ENCODE assay signal across 10 cellular contexts in genomic region chr17:42113293-42114069, GRCh38. TPM values are rescaled to one million over a fixed set of nuclear protein-coding genes. Genes with fewer than 3 reads are reported as not detected.
A peak's percentile ranks its signal among the peaks of the same experiment; 100 is the strongest.
DNase-seq lines count a peak whose midpoint lies in the region; TF ChIP-seq lines count a peak whose summit lies in the region.
"Had no signal": no experiment of that assay in that cellular context is flagged by ENCODE, and none has a peak within 500 bp of the region (broad histone marks: within the 10 kb centered on the region; RNA-seq: fewer than 3 reads in every experiment).

No MANE protein-coding gene starts in this region.

- H3K27me3 ChIP-seq in ascending aorta, result no peaks in the 10 kb centered on the region
- H3K27me3 ChIP-seq in mucosa of rectum (ENCODE audit: control insufficient read depth in 2 of 2, insufficient read depth in 2 of 2, low read length in 2 of 2), result no peaks in the 10 kb centered on the region
- H3K27me3 ChIP-seq in transverse colon, result no peaks in the 10 kb centered on the region

- H3K9me3 ChIP-seq in ascending aorta, result no peaks in the 10 kb centered on the region
- no peaks in the 10 kb centered on the region for H3K9me3 ChIP-seq in mucosa of rectum (ENCODE audit: control insufficient read depth in 2 of 2, low read length in 2 of 2)
- no peaks in the 10 kb centered on the region for H3K9me3 ChIP-seq in transverse colon
- H3K9me3 ChIP-seq: mucosa of descending colon had no signal

- peaks cover 54% of the 10 kb centered on the region for H3K4me1 Mint-ChIP-seq in activated naive CD4-positive, alpha-beta T cell treated with anti-CD3 and anti-CD28 coated beads, Interleukin-2, amount 50 U/mL, for 24 hours
- no peaks in the 10 kb centered on the region for H3K4me1 Mint-ChIP-seq in glutamatergic neuron (ENCODE audit: low read depth, unreplicated experiment)

- H3K9ac ChIP-seq in mucosa of rectum (ENCODE audit: low read depth in 1 of 2, low read length in 2 of 2), result peak overlapping the region; percentile 81 to 82

- H3K36me3 Mint-ChIP-seq in activated naive CD4-positive, alpha-beta T cell treated with anti-CD3 and anti-CD28 coated beads, Interleukin-2, amount 50 U/mL, for 24 hours, result peaks cover 11% of the 10 kb centered on the region
- no peaks in the 10 kb centered on the region for H3K36me3 Mint-ChIP-seq in glutamatergic neuron (ENCODE audit: unreplicated experiment)

- intact Hi-C loops in ascending aorta (cut with DNase I) (no loop called here), transverse colon (cut with DNase I; ENCODE audit: low total_unique reads) (loop anchor here (5.0 kb wide), 1 partner anchor 86 kb away; no protein-coding TSS in a partner anchor)

- WGBS in transverse colon (ENCODE audit: low coverage in 1 of 2), 2 donors, result 89 to 93% methylated on average over 12 to 28 of the region's 28 CpGs

- peaks cover 4 to 11% of the 10 kb centered on the region in 2 donors for H3K4me1 ChIP-seq in ascending aorta
- H3K4me1 ChIP-seq in mucosa of rectum (ENCODE audit: control insufficient read depth in 2 of 2, insufficient read depth in 2 of 2, low read length in 2 of 2), result peaks cover 21% of the 10 kb centered on the region in 2 donors
- H3K4me1 ChIP-seq in transverse colon, result peaks cover 17 to 24% (median 18%) of the 10 kb centered on the region in 4 donors

- TF ChIP-seq EP300 in transverse colon (IDR thresholded peaks at IDR 0.05; ENCODE audit: low read depth), result no peak

- no peak for TF ChIP-seq POLR2A in transverse colon (IDR thresholded peaks at IDR 0.05)

- H3K27ac ChIP-seq in ascending aorta (peak overlapping the region; percentile 91 to 93), mucosa of rectum (ENCODE audit: low read depth in 2 of 2, low read length in 2 of 2) (peak overlapping the region; percentile 94 to 95), transverse colon (peak overlapping the region; percentile 93 to 98 (median 94))

- H3K9me3 Mint-ChIP-seq in activated naive CD4-positive, alpha-beta T cell treated with anti-CD3 and anti-CD28 coated beads, Interleukin-2, amount 50 U/mL, for 24 hours, result no peaks in the 10 kb centered on the region
- H3K9me3 Mint-ChIP-seq in glutamatergic neuron (ENCODE audit: unreplicated experiment), result peaks cover 2% of the 10 kb centered on the region

- no peaks in the 10 kb centered on the region for H3K27me3 Mint-ChIP-seq in activated naive CD4-positive, alpha-beta T cell treated with anti-CD3 and anti-CD28 coated beads, Interleukin-2, amount 50 U/mL, for 24 hours
- peaks cover 6% of the 10 kb centered on the region for H3K27me3 Mint-ChIP-seq in glutamatergic neuron (ENCODE audit: unreplicated experiment)

- no peak overlapping the region for H3K4me3 Mint-ChIP-seq in activated naive CD4-positive, alpha-beta T cell treated with anti-CD3 and anti-CD28 coated beads, Interleukin-2, amount 50 U/mL, for 24 hours
- no peak overlapping the region for H3K4me3 Mint-ChIP-seq in glutamatergic neuron (ENCODE audit: unreplicated experiment)

- H3K27ac Mint-ChIP-seq in activated naive CD4-positive, alpha-beta T cell treated with anti-CD3 and anti-CD28 coated beads, Interleukin-2, amount 50 U/mL, for 24 hours, result peak overlapping the region; percentile 46
- no peak overlapping the region for H3K27ac Mint-ChIP-seq in glutamatergic neuron (ENCODE audit: unreplicated experiment)

- in situ Hi-C loops in transverse colon (cut with MboI; ENCODE audit: low pct_ligation_motif_present in 1 of 4, low pct_unique_long_range_greater_than_20kb in 1 of 4, low sequenced_read_pairs in 3 of 4), result loop anchor here in 2 of 4 donors (5.0 to 10.0 kb wide), 2 partner anchors 91 to 149 kb away; partner anchors contain the start of genes CNP (in 2 of the 2) and NKIRAS2 (in 1 of the 2)

- peak overlapping the region in 1 of 2 donors; percentile 78 for H3K4me3 ChIP-seq in ascending aorta
- peak overlapping the region in 1 of 2 donors; percentile 87 for H3K4me3 ChIP-seq in mucosa of rectum (ENCODE audit: low read length in 2 of 2)
- no peak overlapping the region for H3K4me3 ChIP-seq in transverse colon
- H3K4me3 ChIP-seq: mucosa of descending colon had no signal

- DNase-seq in activated naive CD4-positive, alpha-beta T cell treated with Interleukin-2 at 50 U/mL for 16 hours, result no peak
- DNase-seq in ascending aorta (ENCODE audit: low spot score in 2 of 2), result no peak
- DNase-seq in transverse colon, result no peak
- DNase-seq in NCI-H146 (lab: John Stamatoyannopoulos, UW), result no peak
- no peak for DNase-seq in NCI-H1417 (lab: John Stamatoyannopoulos, UW)
- no peak for DNase-seq in glutamatergic neuron
- DNase-seq: NCI-H2081 had no signal

- TF ChIP-seq CTCF in ascending aorta (IDR thresholded peaks at IDR 0.05) (no peak), transverse colon (IDR thresholded peaks at IDR 0.05) (no peak), glutamatergic neuron (IDR thresholded peaks at IDR 0.05; ENCODE audit: partially characterized antibody, unreplicated experiment) (no peak)

- H3K36me3 ChIP-seq in ascending aorta (peaks cover 5 to 7% of the 10 kb centered on the region in 2 donors), mucosa of rectum (ENCODE audit: control insufficient read depth in 2 of 2, insufficient read depth in 2 of 2, low read length in 2 of 2) (peaks cover 9 to 14% of the 10 kb centered on the region in 2 donors), transverse colon (no peaks in the 10 kb centered on the region)

RNA-seq across cellular contexts. Expression of gene DHX58, which starts 1.0 kb away (rescaled TPM):
- 1.7 TPM for total RNA-seq in ascending aorta
- 10 to 100 TPM in 3 of 4 donors, 1 to 10 TPM in 1; 4.6 to 14.6 (median 12.8) TPM for total RNA-seq in transverse colon
- total RNA-seq in glutamatergic neuron (ENCODE audit: unreplicated experiment), result 0.42 TPM

RNA-seq across cellular contexts. Expression of gene KAT2A, which starts 7.7 kb away (rescaled TPM):
- total RNA-seq in ascending aorta (94.3 TPM), transverse colon (100 to 1,000 TPM in 1 of 4 donors, 10 to 100 TPM in 3; 16.9 to 154 (median 48.9) TPM), glutamatergic neuron (ENCODE audit: unreplicated experiment) (29.3 TPM)

RNA-seq across cellular contexts. Expression of gene HSPB9, which starts 9.1 kb away (rescaled TPM):
- not detected for total RNA-seq in ascending aorta
- under 1 TPM in 1 of 4 donors, not detected in 3; 0.14 TPM for total RNA-seq in transverse colon
- 0.44 TPM for total RNA-seq in glutamatergic neuron (ENCODE audit: unreplicated experiment)

RNA-seq across cellular contexts. Expression of gene ZNF385C, which starts 15.2 kb away (rescaled TPM):
- not detected for total RNA-seq in ascending aorta
- total RNA-seq in transverse colon, result under 1 TPM in 2 of 4 donors, not detected in 2; 0.27 to 0.48 TPM
- total RNA-seq in glutamatergic neuron (ENCODE audit: unreplicated experiment), result 1.5 TPM

RNA-seq across cellular contexts. Expression of gene RAB5C, which starts 41.3 kb away (rescaled TPM):
- total RNA-seq in ascending aorta (137 TPM), transverse colon (100 to 1,000 TPM in 2 of 4 donors, 10 to 100 TPM in 2; 40.8 to 172 (median 112) TPM), glutamatergic neuron (ENCODE audit: unreplicated experiment) (94.7 TPM)
